ENCODE assay signal across 8 cellular contexts in the genomic region with DNA sequence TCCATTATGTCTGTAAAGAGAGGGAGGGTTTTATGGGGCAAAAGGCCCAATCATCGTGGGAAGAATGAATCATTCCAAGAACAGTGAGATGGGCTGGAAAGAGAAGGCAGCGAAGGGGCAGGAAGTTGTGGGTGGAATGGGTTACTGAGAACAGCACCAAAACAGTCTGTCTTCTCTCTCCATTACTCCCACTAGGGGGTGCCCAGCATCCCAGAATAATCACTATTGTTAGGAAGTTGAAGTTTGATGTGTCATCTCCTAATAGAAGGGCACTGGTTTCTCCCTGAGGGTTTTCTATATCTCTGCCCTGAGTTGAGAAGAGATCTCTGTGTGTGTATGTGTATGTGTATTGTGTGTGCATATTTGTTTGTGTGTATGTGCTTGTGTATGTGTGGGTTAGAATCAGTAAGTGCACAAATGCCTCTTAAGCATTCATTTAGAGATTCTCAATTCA.
DNase-seq lines count a peak whose midpoint lies in the region; ATAC-seq and TF ChIP-seq lines count a peak whose summit lies in the region.

No MANE protein-coding gene starts in this region.

- no peaks in the 10 kb centered on the region for H3K27me3 Mint-ChIP-seq in MCF 10A (ENCODE audit: insufficient read depth, unreplicated experiment)

- no peaks in the 10 kb centered on the region for H3K79me2 ChIP-seq in SK-N-SH (ENCODE audit: insufficient read depth)

- H4K20me1 ChIP-seq in SK-N-SH (ENCODE audit: insufficient read depth): no peaks in the 10 kb centered on the region

- H3K9me3 ChIP-seq in SK-N-SH: no peaks in the 10 kb centered on the region
- no peaks in the 10 kb centered on the region for H3K9me3 ChIP-seq in left lung

- DNase-seq in GM03348 (ENCODE audit: low spot score) (peak; percentile 89), HL-60 (ENCODE audit: low read depth in 1 of 2, low spot score in 1 of 2) (peak; percentile 43 to 55), SK-N-SH (peak; percentile 57), MCF 10A (ENCODE audit: unreplicated experiment) (peak; percentile 92), left lung (peak in 1 of 2 donors; percentile 71), activated gamma-delta T cell (lab: John Stamatoyannopoulos, UW) (no peak)
- peak; percentile 60 to 73 (median 64) for DNase-seq in stimulated activated CD4-positive, alpha-beta T cell treated with anti-CD3 and anti-CD28 coated beads, TNF-alpha, amount 100 ng/mL, for 48 hours (ENCODE audit: low read depth in 3 of 3)

- ATAC-seq in GM21381 (IDR thresholded peaks at IDR 0.05; ENCODE audit: unreplicated experiment) (peak; percentile 92), left lung (peak; percentile 92)

- H3K27ac Mint-ChIP-seq in MCF 10A (ENCODE audit: low read depth, unreplicated experiment): peak overlapping the region; percentile 90

- H3K4me3 ChIP-seq in HL-60 (replicated peaks; ENCODE audit: insufficient read depth, low read length): no peak overlapping the region
- H3K4me3 ChIP-seq in SK-N-SH (ENCODE audit: low read depth in 2 of 2, low read length in 1 of 2): no peak overlapping the region
- H3K4me3 ChIP-seq in left lung: no peak overlapping the region

- TF ChIP-seq EP300 in SK-N-SH (IDR thresholded peaks at IDR 0.05; ENCODE audit: borderline replicate concordance in 1 of 2, low read depth in 1 of 2, low read length in 1 of 2): no peak

- peak overlapping the region; percentile 10; the same call in 1 of the 2 replicates for H3K4me2 ChIP-seq in SK-N-SH

- H3K27ac ChIP-seq in HL-60 (replicated peaks): no peak overlapping the region
- H3K27ac ChIP-seq in SK-N-SH (ENCODE audit: low read depth in 2 of 2, low read length in 1 of 2): peak overlapping the region in 1 of 2 experiments; percentile 60; a peak in 2 of 4 replicates
- peak overlapping the region; percentile 24 to 40 for H3K27ac ChIP-seq in left lung

- H3K4me1 Mint-ChIP-seq in MCF 10A (ENCODE audit: insufficient read depth, unreplicated experiment): peaks cover 30% of the 10 kb centered on the region

- WGBS in SK-N-SH (ENCODE audit: low lambda C conversion rate): 9% methylated on average over 2 of the region's 2 CpGs

- intact Hi-C loops in MCF 10A (cut with micrococcal nuclease): loop anchor here (1.0 to 5.0 kb wide), 5 partner anchors 76 to 217 kb away; a partner anchor contains a TSS
- intact Hi-C loops in left lung (cut with DNase I): loop anchor here in 1 of 2 donors (10.0 kb wide), 1 partner anchor 181 kb away; no protein-coding TSS in a partner anchor

- H3K36me3 Mint-ChIP-seq in MCF 10A (ENCODE audit: insufficient read depth, unreplicated experiment): no peaks in the 10 kb centered on the region

- POLR2A ChIA-PET in SK-N-SH (lab: Yijun Ruan, JAX) (no interaction called here), MCF 10A (lab: Yijun Ruan, JAX) (interaction anchor here (1.4 to 2.5 kb wide), 2 partner anchors 56 to 183 kb away, joined by 3 to 11 read pairs; no protein-coding TSS in a partner anchor)

- H3K36me3 ChIP-seq in SK-N-SH (replicated peaks in 1 of 2; ENCODE audit: control insufficient read depth in 1 of 2, insufficient read depth in 2 of 2, low read length in 1 of 2) (no peaks in the 10 kb centered on the region), left lung (no peaks in the 10 kb centered on the region)

- H2AFZ ChIP-seq in SK-N-SH (ENCODE audit: low read depth): peak overlapping the region; percentile 62

- BruUV-seq in MCF 10A (replicated peaks; lab: Mats Ljungman, UMichigan): no TSS peak

- H3K4me3 Mint-ChIP-seq in MCF 10A (ENCODE audit: unreplicated experiment): no peak overlapping the region

- TF ChIP-seq CTCF in HL-60 (IDR thresholded peaks at IDR 0.05; ENCODE audit: insufficient read depth, low read length): peak; percentile 16
- TF ChIP-seq CTCF in SK-N-SH (IDR thresholded peaks at IDR 0.05): peak; percentile 90
- peak; percentile 55 for TF ChIP-seq CTCF in MCF 10A (IDR thresholded peaks at IDR 0.05; ENCODE audit: unreplicated experiment)
- peak; percentile 51 to 64 for TF ChIP-seq CTCF in left lung (IDR thresholded peaks at IDR 0.05)

- no peaks in the 10 kb centered on the region for H3K9me3 Mint-ChIP-seq in MCF 10A (ENCODE audit: unreplicated experiment)

- H3K4me1 ChIP-seq in SK-N-SH (ENCODE audit: control insufficient read depth in 1 of 2, insufficient read depth in 2 of 2, low read depth in 1 of 2, low read length in 1 of 2) (peaks cover 17 to 30% of the 10 kb centered on the region in 2 experiments), left lung (peaks cover 15 to 36% of the 10 kb centered on the region in 2 donors)

- H3K27me3 ChIP-seq in HL-60 (ENCODE audit: insufficient read depth, poor library complexity, severe bottlenecking) (no peaks in the 10 kb centered on the region), SK-N-SH (ENCODE audit: insufficient read depth) (no peaks in the 10 kb centered on the region), left lung (no peaks in the 10 kb centered on the region)

- no peak overlapping the region; the same call in 1 of the 2 replicates for H3K9ac ChIP-seq in SK-N-SH

- peak; percentile 77 for TF ChIP-seq RAD21 in SK-N-SH (IDR thresholded peaks at IDR 0.05; ENCODE audit: low read length)

- no peaks in the 10 kb centered on the region for H3F3A ChIP-seq in SK-N-SH (replicated peaks; ENCODE audit: insufficient read depth)

- CTCF ChIA-PET in SK-N-SH (lab: Yijun Ruan, JAX): interaction anchor here (0.7 to 1.8 kb wide), 7 partner anchors 10 to 210 kb away, joined by 3 to 5 read pairs (median 3); no protein-coding TSS in a partner anchor
- CTCF ChIA-PET in MCF 10A (lab: Yijun Ruan, JAX): interaction anchor here (0.5 to 9.6 kb wide), 17 partner anchors 10 to 232 kb away, joined by 3 to 116 read pairs (median 4); no protein-coding TSS in a partner anchor

- H3K9me2 ChIP-seq in SK-N-SH: no peaks in the 10 kb centered on the region

TF ChIP-seq in SK-N-SH, 30 proteins besides CTCF, POLR2A, EP300 and RAD21 (continues in another document):
- TF ChIP-seq, protein P1, sequence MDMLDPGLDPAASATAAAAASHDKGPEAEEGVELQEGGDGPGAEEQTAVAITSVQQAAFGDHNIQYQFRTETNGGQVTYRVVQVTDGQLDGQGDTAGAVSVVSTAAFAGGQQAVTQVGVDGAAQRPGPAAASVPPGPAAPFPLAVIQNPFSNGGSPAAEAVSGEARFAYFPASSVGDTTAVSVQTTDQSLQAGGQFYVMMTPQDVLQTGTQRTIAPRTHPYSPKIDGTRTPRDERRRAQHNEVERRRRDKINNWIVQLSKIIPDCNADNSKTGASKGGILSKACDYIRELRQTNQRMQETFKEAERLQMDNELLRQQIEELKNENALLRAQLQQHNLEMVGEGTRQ (IDR thresholded peaks at IDR 0.05; ENCODE audit: borderline replicate concordance, low read depth, low read length): no peak
- TF ChIP-seq RXRA (IDR thresholded peaks at IDR 0.05; ENCODE audit: borderline replicate concordance, low read depth): no peak; the same call in 1 of the 2 replicates
- TF ChIP-seq FOXJ3 (CRISPR knock-in tag; IDR thresholded peaks at IDR 0.05): no peak
- no peak for TF ChIP-seq NRF1 (IDR thresholded peaks at IDR 0.05; ENCODE audit: low read depth, low read length)
- TF ChIP-seq GATA2 (CRISPR knock-in tag; IDR thresholded peaks at IDR 0.05): no peak
- no peak for TF ChIP-seq JUND (IDR thresholded peaks at IDR 0.05)
- no peak for TF ChIP-seq MXI1 (IDR thresholded peaks at IDR 0.05; ENCODE audit: low read depth, low read length)
- TF ChIP-seq, protein P2, sequence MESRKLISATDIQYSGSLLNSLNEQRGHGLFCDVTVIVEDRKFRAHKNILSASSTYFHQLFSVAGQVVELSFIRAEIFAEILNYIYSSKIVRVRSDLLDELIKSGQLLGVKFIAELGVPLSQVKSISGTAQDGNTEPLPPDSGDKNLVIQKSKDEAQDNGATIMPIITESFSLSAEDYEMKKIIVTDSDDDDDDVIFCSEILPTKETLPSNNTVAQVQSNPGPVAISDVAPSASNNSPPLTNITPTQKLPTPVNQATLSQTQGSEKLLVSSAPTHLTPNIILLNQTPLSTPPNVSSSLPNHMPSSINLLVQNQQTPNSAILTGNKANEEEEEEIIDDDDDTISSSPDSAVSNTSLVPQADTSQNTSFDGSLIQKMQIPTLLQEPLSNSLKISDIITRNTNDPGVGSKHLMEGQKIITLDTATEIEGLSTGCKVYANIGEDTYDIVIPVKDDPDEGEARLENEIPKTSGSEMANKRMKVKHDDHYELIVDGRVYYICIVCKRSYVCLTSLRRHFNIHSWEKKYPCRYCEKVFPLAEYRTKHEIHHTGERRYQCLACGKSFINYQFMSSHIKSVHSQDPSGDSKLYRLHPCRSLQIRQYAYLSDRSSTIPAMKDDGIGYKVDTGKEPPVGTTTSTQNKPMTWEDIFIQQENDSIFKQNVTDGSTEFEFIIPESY (IDR thresholded peaks at IDR 0.05; ENCODE audit: borderline replicate concordance, low read depth): no peak
- TF ChIP-seq FOXM1 (IDR thresholded peaks at IDR 0.05; ENCODE audit: low read depth): no peak
- no peak for TF ChIP-seq CHD2 (IDR thresholded peaks at IDR 0.05; ENCODE audit: low read length, partially characterized antibody)
- TF ChIP-seq, protein P3, sequence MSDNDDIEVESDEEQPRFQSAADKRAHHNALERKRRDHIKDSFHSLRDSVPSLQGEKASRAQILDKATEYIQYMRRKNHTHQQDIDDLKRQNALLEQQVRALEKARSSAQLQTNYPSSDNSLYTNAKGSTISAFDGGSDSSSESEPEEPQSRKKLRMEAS (IDR thresholded peaks at IDR 0.05; ENCODE audit: low read depth): peak; percentile 27; the same call in 1 of the 2 replicates
- peak; percentile 29 for TF ChIP-seq TCF12 (IDR thresholded peaks at IDR 0.05)
- 0 out of 2 replicates have a peak, but pooled peaks have one; percentile 23 for TF ChIP-seq GABPA (IDR thresholded peaks at IDR 0.05; ENCODE audit: low read depth)

Comparison
In these comparisons a context has a peak if more than half of its experiments do, and no peak if none do; other contexts are left out.
1. CTCF ChIP-seq: peak in every context shown above with its lines; median percentile 90 in SK-N-SH; 58 in left lung; 55 in MCF 10A; 16 in HL-60.